1 cellular context compared by ENCODE assay signal in genomic region chr5:35518104-35518503, GRCh38.
TF ChIP-seq lines count a peak whose summit lies in the region.

No MANE protein-coding gene starts in this region.

TF ChIP-seq in GM12878, 131 proteins besides CTCF, POLR2A, EP300 and RAD21 (continued from another document and continues in another):
- no peak for TF ChIP-seq IRF3 (IDR thresholded peaks at IDR 0.05)
- TF ChIP-seq REST (IDR thresholded peaks at IDR 0.05; ENCODE audit: low read depth, low read length) = no peak
- no peak for TF ChIP-seq POLR2AphosphoS5 (IDR thresholded peaks at IDR 0.05; ENCODE audit: low read length)
- no peak for TF ChIP-seq POU2F2 (IDR thresholded peaks at IDR 0.05; ENCODE audit: borderline replicate concordance, low read depth, low read length)
- TF ChIP-seq KLF5 (IDR thresholded peaks at IDR 0.05; ENCODE audit: partially characterized antibody) = no peak
- no peak for TF ChIP-seq EGR1 (IDR thresholded peaks at IDR 0.05; ENCODE audit: borderline replicate concordance in 1 of 2, low read depth in 2 of 2, low read length in 2 of 2)
- no peak for TF ChIP-seq USF1 (IDR thresholded peaks at IDR 0.05; ENCODE audit: borderline replicate concordance, extremely low read length, insufficient read depth, low read depth, low read length)
- no peak for TF ChIP-seq KAT2A (conservative IDR thresholded peaks at IDR 0.05; ENCODE audit: control insufficient read depth, low read depth, low read length)
- TF ChIP-seq E2F4 (IDR thresholded peaks at IDR 0.05; ENCODE audit: low read depth, low read length) = no peak
- TF ChIP-seq CBFB (IDR thresholded peaks at IDR 0.05; ENCODE audit: low read depth) = no peak
- no peak for TF ChIP-seq SMC3 (IDR thresholded peaks at IDR 0.05; ENCODE audit: borderline replicate concordance, low read length)
- TF ChIP-seq JUND (IDR thresholded peaks at IDR 0.05; ENCODE audit: low read depth, low read length) = no peak
- TF ChIP-seq ESRRA (IDR thresholded peaks at IDR 0.05; ENCODE audit: low read length) = no peak
- TF ChIP-seq FOXK2 (IDR thresholded peaks at IDR 0.05) = no peak
- peak; percentile 55; the same call in 1 of the 2 replicates for TF ChIP-seq BMI1 (IDR thresholded peaks at IDR 0.05; ENCODE audit: borderline replicate concordance)
- no peak for TF ChIP-seq TAF1 (IDR thresholded peaks at IDR 0.05; ENCODE audit: borderline replicate concordance, low read depth, low read length)
- no peak for TF ChIP-seq BCL3 (IDR thresholded peaks at IDR 0.05; ENCODE audit: borderline replicate concordance, insufficient read depth, low read depth, low read length, poor library complexity, severe bottlenecking)
- TF ChIP-seq HCFC1 (IDR thresholded peaks at IDR 0.05; ENCODE audit: low read length) = no peak
- TF ChIP-seq SREBF1 (IDR thresholded peaks at IDR 0.05; ENCODE audit: low read length) = no peak
- TF ChIP-seq NR2F1 (conservative IDR thresholded peaks at IDR 0.05) = no peak
- TF ChIP-seq NR2C1 (IDR thresholded peaks at IDR 0.05) = no peak
- TF ChIP-seq BCLAF1 (IDR thresholded peaks at IDR 0.05) = no peak
- no peak for TF ChIP-seq ZNF622 (IDR thresholded peaks at IDR 0.05)
- no peak for TF ChIP-seq HDAC2 (IDR thresholded peaks at IDR 0.05)
- no peak for TF ChIP-seq SMAD1 (IDR thresholded peaks at IDR 0.05; ENCODE audit: low read depth, partially characterized antibody)
- TF ChIP-seq PML (IDR thresholded peaks at IDR 0.05; ENCODE audit: low read length) = no peak
- TF ChIP-seq MEF2B (IDR thresholded peaks at IDR 0.05; ENCODE audit: partially characterized antibody, poor library complexity, severe bottlenecking) = peak; percentile 77
- peak; percentile 23 for TF ChIP-seq SKIL (IDR thresholded peaks at IDR 0.05; ENCODE audit: low read depth, poor library complexity, severe bottlenecking)
- no peak; the same call in 1 of the 2 replicates for TF ChIP-seq USF2 (IDR thresholded peaks at IDR 0.05; ENCODE audit: borderline replicate concordance, low read depth, low read length)
- TF ChIP-seq NKRF (conservative IDR thresholded peaks at IDR 0.05) = 0 out of 2 replicates have a peak, but pooled peaks have one; percentile 32
- no peak for TF ChIP-seq TARDBP (IDR thresholded peaks at IDR 0.05; ENCODE audit: borderline replicate concordance)
- TF ChIP-seq TCF12 (IDR thresholded peaks at IDR 0.05; ENCODE audit: low read depth, low read length) = peak; percentile 64; the same call in 1 of the 2 replicates
- TF ChIP-seq E4F1 (IDR thresholded peaks at IDR 0.05; ENCODE audit: borderline replicate concordance, partially characterized antibody) = no peak
- peak; percentile 88 for TF ChIP-seq IKZF1 (conservative IDR thresholded peaks at IDR 0.05)
- no peak for TF ChIP-seq RCOR1 (conservative IDR thresholded peaks at IDR 0.05; ENCODE audit: low read depth, low read length)
- peak; percentile 92 for TF ChIP-seq IRF4 (IDR thresholded peaks at IDR 0.05; ENCODE audit: low read depth, low read length)
